ENCODE assay signal across 8 cellular contexts in the genomic region with DNA sequence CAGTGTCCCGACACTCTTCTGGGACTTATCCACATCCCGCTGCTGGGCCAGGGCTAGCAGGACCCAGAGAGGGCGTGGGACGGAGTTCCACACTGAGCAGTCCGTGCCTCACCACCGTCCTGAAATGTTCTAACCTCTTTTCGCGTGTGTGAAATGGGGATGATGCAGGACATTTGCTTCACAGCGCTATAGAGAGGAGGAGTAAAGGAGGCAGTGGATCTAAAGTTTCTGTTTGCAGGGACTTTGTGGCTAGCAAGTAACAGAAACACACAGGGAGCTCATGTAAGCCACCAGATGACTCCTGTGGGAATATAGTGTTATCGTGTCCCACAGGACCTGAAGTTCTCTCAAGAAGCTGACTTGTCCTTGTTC. TPM values are rescaled to one million over a fixed set of nuclear protein-coding genes. Genes with fewer than 3 reads are reported as not detected.
DNase-seq lines count a peak whose midpoint lies in the region; ATAC-seq, FAIRE-seq and TF ChIP-seq lines count a peak whose summit lies in the region.

No MANE protein-coding gene starts in this region.

- H3K36me3 ChIP-seq in iPS DF 6.9 (ENCODE audit: control insufficient read depth, insufficient read depth, low read length): peaks cover 9% of the 10 kb centered on the region
- H3K36me3 ChIP-seq in small intestine (ENCODE audit: control insufficient read depth in 2 of 2, insufficient read depth in 2 of 2, low read length in 2 of 2): peaks cover 0 to 3% of the 10 kb centered on the region in 2 donors

- H3K4me3 ChIP-seq in AG09309 (ENCODE audit: control insufficient read depth, low read depth, low read length) (peak overlapping the region; percentile 89), iPS DF 6.9 (ENCODE audit: low read length) (peak overlapping the region; percentile 95), small intestine (ENCODE audit: low read depth in 1 of 2, low read length in 2 of 2) (peak overlapping the region; percentile 74 to 79)

- peak overlapping the region; percentile 90 for H3K27ac Mint-ChIP-seq in activated naive CD8-positive, alpha-beta T cell

- DNase-seq in AG09309 (ENCODE audit: low read depth) (no peak), iPS DF 6.9 (ENCODE audit: low read depth, low spot score) (no peak), small intestine (peak; percentile 15), NCI-H1105 (lab: John Stamatoyannopoulos, UW) (no peak), NCI-H82 treated with DMSO at 0.1 percent for 48 hours (lab: John Stamatoyannopoulos, UW; ENCODE audit: unreplicated experiment) (no peak)

- TF ChIP-seq CTCF in AG09309 (IDR thresholded peaks at IDR 0.05; ENCODE audit: control insufficient read depth, insufficient read depth, low read depth, low read length, missing control alignments): no peak

- peak overlapping the region; percentile 95 for H3K4me3 Mint-ChIP-seq in activated naive CD8-positive, alpha-beta T cell

- H3K9me3 Mint-ChIP-seq in activated naive CD8-positive, alpha-beta T cell (ENCODE audit: low read depth): no peaks in the 10 kb centered on the region

- H3K27me3 Mint-ChIP-seq in activated naive CD8-positive, alpha-beta T cell: no peaks in the 10 kb centered on the region

- ATAC-seq in HG03159 (IDR thresholded peaks at IDR 0.05; ENCODE audit: unreplicated experiment) (peak; percentile 6), HG03565 (IDR thresholded peaks at IDR 0.05; ENCODE audit: unreplicated experiment) (no peak)

- peaks cover 28% of the 10 kb centered on the region for H3K4me1 Mint-ChIP-seq in activated naive CD8-positive, alpha-beta T cell (ENCODE audit: low read depth)

- H3K36me3 Mint-ChIP-seq in activated naive CD8-positive, alpha-beta T cell: no peaks in the 10 kb centered on the region

- H3K27me3 ChIP-seq in iPS DF 6.9 (ENCODE audit: control insufficient read depth, insufficient read depth, low read length) (no peaks in the 10 kb centered on the region), small intestine (ENCODE audit: control insufficient read depth in 2 of 2, insufficient read depth in 2 of 2, low read length in 2 of 2) (no peaks in the 10 kb centered on the region)

- no peak overlapping the region for H3K27ac ChIP-seq in iPS DF 6.9 (ENCODE audit: low read length)
- peak overlapping the region in 1 of 2 donors; percentile 90 for H3K27ac ChIP-seq in small intestine (ENCODE audit: low read depth in 1 of 2, low read length in 1 of 2)

- no peak for FAIRE-seq in small intestine (lab: Jason Lieb, UNC)

- peaks cover 3% of the 10 kb centered on the region for H3K4me1 ChIP-seq in iPS DF 6.9 (ENCODE audit: control insufficient read depth, insufficient read depth, low read length)
- H3K4me1 ChIP-seq in small intestine (ENCODE audit: control insufficient read depth in 2 of 2, insufficient read depth in 1 of 2, low read depth in 1 of 2, low read length in 1 of 2): no peaks in the 10 kb centered on the region

- no peaks in the 10 kb centered on the region for H3K9me3 ChIP-seq in iPS DF 6.9 (ENCODE audit: control insufficient read depth, insufficient read depth, low read length)
- H3K9me3 ChIP-seq in small intestine (ENCODE audit: control insufficient read depth, low read depth): no peaks in the 10 kb centered on the region

- no CpG with 5 or more reads among the region's 10 CpGs for WGBS in iPS DF 6.9 (ENCODE audit: insufficient coverage, insufficient read length)
- WGBS in small intestine, 3 donors: 0 to 2% (median 1%) methylated on average over 10 of the region's 10 CpGs

RNA-seq across cellular contexts. Expression of a gene that starts 0.6 kb away (rescaled TPM):
- 10 to 100 TPM; 67.6 to 97.0 (median 71.8) TPM for polyA plus RNA-seq in small intestine

RNA-seq across cellular contexts. Expression of a gene that starts 5.5 kb away (rescaled TPM):
- polyA plus RNA-seq in small intestine: 10 to 100 TPM; 37.1 to 96.9 (median 55.1) TPM

RNA-seq across cellular contexts. Expression of a gene that starts 29.1 kb away (rescaled TPM):
- polyA plus RNA-seq in small intestine: under 1 TPM; 0.27 to 0.57 (median 0.45) TPM

RNA-seq across cellular contexts. Expression of a gene that starts 36.6 kb away (rescaled TPM):
- polyA plus RNA-seq in small intestine: 10 to 100 TPM in 1 of 3 donors, 1 to 10 TPM in 2; 7.3 to 19.9 (median 8.9) TPM

RNA-seq across cellular contexts. Expression of a gene that starts 50.3 kb away (rescaled TPM):
- 10 to 100 TPM; 11.3 to 13.7 (median 12.5) TPM for polyA plus RNA-seq in small intestine
